Comparison of ENCODE assay signal across 1 cellular context in the genomic region with DNA sequence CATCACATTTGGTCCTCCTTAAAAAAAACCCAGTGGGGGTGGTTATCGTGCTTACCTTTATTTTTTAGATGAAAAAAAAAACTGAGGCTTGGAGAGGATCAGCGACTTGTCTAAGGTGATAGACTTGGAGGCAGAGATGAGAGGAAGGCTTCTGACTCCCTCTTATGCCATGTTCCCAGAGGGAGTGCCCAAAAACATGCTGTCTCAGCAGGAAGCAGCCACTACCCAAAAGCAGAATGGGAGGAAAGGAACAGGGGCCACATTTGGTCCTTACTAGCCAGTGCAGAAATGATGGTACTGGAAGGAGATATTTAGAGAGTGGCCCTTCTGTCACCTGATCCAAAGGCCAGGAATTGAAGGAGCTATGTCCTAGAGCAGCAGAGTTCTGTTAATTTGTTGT.
TF ChIP-seq lines count a peak whose summit lies in the region.

No MANE protein-coding gene starts in this region.

TF ChIP-seq in H1, 55 proteins besides CTCF, POLR2A, EP300 and RAD21 (continued from another document):
- TF ChIP-seq GTF2F1 (IDR thresholded peaks at IDR 0.05; ENCODE audit: borderline replicate concordance, low read depth, low read length) (no peak), CTBP2 (IDR thresholded peaks at IDR 0.05; ENCODE audit: borderline replicate concordance, insufficient read depth, insufficient read length, low read length) (no peak), HDAC6 (IDR thresholded peaks at IDR 0.05; ENCODE audit: low read depth, low read length) (no peak), BCL11A (IDR thresholded peaks at IDR 0.05; ENCODE audit: low read depth in 2 of 2, low read length in 2 of 2) (no peak), GABPA (IDR thresholded peaks at IDR 0.05; ENCODE audit: borderline replicate concordance, insufficient read depth, low read length) (no peak), NRF1 (IDR thresholded peaks at IDR 0.05; ENCODE audit: low read depth, low read length) (no peak), CBX5 (IDR thresholded peaks at IDR 0.05; ENCODE audit: low read depth, low read length) (no peak), JUN (IDR thresholded peaks at IDR 0.05; ENCODE audit: low read depth, low read length) (no peak), CHD1 (IDR thresholded peaks at IDR 0.05; ENCODE audit: low read depth, low read length) (no peak), HDAC2 (IDR thresholded peaks at IDR 0.05; ENCODE audit: borderline replicate concordance in 1 of 2, low read depth in 2 of 2, low read length in 2 of 2) (no peak), RXRA (IDR thresholded peaks at IDR 0.05; ENCODE audit: insufficient read depth, low read depth, low read length) (no peak), JUND (IDR thresholded peaks at IDR 0.05; ENCODE audit: low read length) (no peak), KDM1A (IDR thresholded peaks at IDR 0.05; ENCODE audit: borderline replicate concordance, low read length) (no peak)
- TF ChIP-seq, protein P1, sequence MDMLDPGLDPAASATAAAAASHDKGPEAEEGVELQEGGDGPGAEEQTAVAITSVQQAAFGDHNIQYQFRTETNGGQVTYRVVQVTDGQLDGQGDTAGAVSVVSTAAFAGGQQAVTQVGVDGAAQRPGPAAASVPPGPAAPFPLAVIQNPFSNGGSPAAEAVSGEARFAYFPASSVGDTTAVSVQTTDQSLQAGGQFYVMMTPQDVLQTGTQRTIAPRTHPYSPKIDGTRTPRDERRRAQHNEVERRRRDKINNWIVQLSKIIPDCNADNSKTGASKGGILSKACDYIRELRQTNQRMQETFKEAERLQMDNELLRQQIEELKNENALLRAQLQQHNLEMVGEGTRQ (IDR thresholded peaks at IDR 0.05; ENCODE audit: low read length) = no peak
- TF ChIP-seq, protein P2, sequence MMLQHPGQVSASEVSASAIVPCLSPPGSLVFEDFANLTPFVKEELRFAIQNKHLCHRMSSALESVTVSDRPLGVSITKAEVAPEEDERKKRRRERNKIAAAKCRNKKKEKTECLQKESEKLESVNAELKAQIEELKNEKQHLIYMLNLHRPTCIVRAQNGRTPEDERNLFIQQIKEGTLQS (IDR thresholded peaks at IDR 0.05; ENCODE audit: insufficient read depth, low read depth, low read length) = no peak
- TF ChIP-seq, protein P3, sequence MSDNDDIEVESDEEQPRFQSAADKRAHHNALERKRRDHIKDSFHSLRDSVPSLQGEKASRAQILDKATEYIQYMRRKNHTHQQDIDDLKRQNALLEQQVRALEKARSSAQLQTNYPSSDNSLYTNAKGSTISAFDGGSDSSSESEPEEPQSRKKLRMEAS (IDR thresholded peaks at IDR 0.05) = no peak
